Comparison of ENCODE assay signal across 1 cellular context in genomic region chr10:47264797-47265281, GRCh38.
TF ChIP-seq lines count a peak whose summit lies in the region.

No MANE protein-coding gene starts in this region.

TF ChIP-seq in WTC11, 78 proteins besides CTCF, POLR2A, EP300 and RAD21 (continued from another document):
- TF ChIP-seq, protein P1, sequence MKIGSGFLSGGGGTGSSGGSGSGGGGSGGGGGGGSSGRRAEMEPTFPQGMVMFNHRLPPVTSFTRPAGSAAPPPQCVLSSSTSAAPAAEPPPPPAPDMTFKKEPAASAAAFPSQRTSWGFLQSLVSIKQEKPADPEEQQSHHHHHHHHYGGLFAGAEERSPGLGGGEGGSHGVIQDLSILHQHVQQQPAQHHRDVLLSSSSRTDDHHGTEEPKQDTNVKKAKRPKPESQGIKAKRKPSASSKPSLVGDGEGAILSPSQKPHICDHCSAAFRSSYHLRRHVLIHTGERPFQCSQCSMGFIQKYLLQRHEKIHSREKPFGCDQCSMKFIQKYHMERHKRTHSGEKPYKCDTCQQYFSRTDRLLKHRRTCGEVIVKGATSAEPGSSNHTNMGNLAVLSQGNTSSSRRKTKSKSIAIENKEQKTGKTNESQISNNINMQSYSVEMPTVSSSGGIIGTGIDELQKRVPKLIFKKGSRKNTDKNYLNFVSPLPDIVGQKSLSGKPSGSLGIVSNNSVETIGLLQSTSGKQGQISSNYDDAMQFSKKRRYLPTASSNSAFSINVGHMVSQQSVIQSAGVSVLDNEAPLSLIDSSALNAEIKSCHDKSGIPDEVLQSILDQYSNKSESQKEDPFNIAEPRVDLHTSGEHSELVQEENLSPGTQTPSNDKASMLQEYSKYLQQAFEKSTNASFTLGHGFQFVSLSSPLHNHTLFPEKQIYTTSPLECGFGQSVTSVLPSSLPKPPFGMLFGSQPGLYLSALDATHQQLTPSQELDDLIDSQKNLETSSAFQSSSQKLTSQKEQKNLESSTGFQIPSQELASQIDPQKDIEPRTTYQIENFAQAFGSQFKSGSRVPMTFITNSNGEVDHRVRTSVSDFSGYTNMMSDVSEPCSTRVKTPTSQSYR (CRISPR knock-in tag; IDR thresholded peaks at IDR 0.05): no peak
- TF ChIP-seq MXD4 (CRISPR knock-in tag; IDR thresholded peaks at IDR 0.05; ENCODE audit: borderline replicate concordance): no peak
- no peak for TF ChIP-seq FOXP1 (CRISPR knock-in tag; IDR thresholded peaks at IDR 0.05; ENCODE audit: borderline replicate concordance)
- no peak for TF ChIP-seq ZBTB21 (CRISPR knock-in tag; IDR thresholded peaks at IDR 0.05; ENCODE audit: borderline replicate concordance)
- no peak for TF ChIP-seq MAX (CRISPR knock-in tag; IDR thresholded peaks at IDR 0.05)
- TF ChIP-seq CREM (CRISPR knock-in tag; IDR thresholded peaks at IDR 0.05): no peak
